In genomic region chr4:185597532-185598188, GRCh38 we compare ENCODE assay signal across 8 cellular contexts.
DNase-seq lines count a peak whose midpoint lies in the region; ATAC-seq and TF ChIP-seq lines count a peak whose summit lies in the region.

No MANE protein-coding gene starts in this region.

- no peak overlapping the region for H3K4me2 ChIP-seq in parathyroid adenoma (ENCODE audit: low read length)

- H3K36me3 ChIP-seq in CD8-positive, alpha-beta T cell (ENCODE audit: insufficient read depth, low read length): no peaks in the 10 kb centered on the region
- H3K36me3 ChIP-seq in SJSA1: no peaks in the 10 kb centered on the region
- H3K36me3 ChIP-seq in parathyroid adenoma (ENCODE audit: control insufficient read depth, insufficient read depth, low read length): no peaks in the 10 kb centered on the region

- intact Hi-C loops in CD8-positive, alpha-beta T cell (cut with DNase I, micrococcal nuclease): loop anchor here (1.0 to 10.0 kb wide), 6 partner anchors 63 to 593 kb away; partner anchors contain the start of genes CCDC110 (in 2 of the 2), UFSP2 (in 2 of the 2) and PDLIM3 (in 1 of the 2)

- peaks cover 3% of the 10 kb centered on the region for H3K4me1 Mint-ChIP-seq in CD8-positive, alpha-beta T cell (ENCODE audit: low read depth)
- peaks cover 21% of the 10 kb centered on the region for H3K4me1 Mint-ChIP-seq in type B pancreatic cell (ENCODE audit: unreplicated experiment)

- CTCF ChIA-PET in CD8-positive, alpha-beta T cell (lab: Charles Lee): interaction anchor here (0.5 to 3.5 kb wide), 25 partner anchors 8 to 592 kb away, joined by 3 to 25 read pairs (median 4); partner anchors contain the start of gene CCDC110

- no peaks in the 10 kb centered on the region for H3K9me3 ChIP-seq in CD8-positive, alpha-beta T cell (ENCODE audit: low read length)
- no peaks in the 10 kb centered on the region for H3K9me3 ChIP-seq in SJSA1 (replicated peaks)
- no peaks in the 10 kb centered on the region for H3K9me3 ChIP-seq in parathyroid adenoma (ENCODE audit: control insufficient read depth, low read length)

- no peaks in the 10 kb centered on the region for H3K79me2 ChIP-seq in parathyroid adenoma

- no peaks in the 10 kb centered on the region for H3K27me3 ChIP-seq in CD8-positive, alpha-beta T cell (ENCODE audit: insufficient read depth, low read length)
- no peaks in the 10 kb centered on the region for H3K27me3 ChIP-seq in SJSA1 (replicated peaks)
- no peaks in the 10 kb centered on the region for H3K27me3 ChIP-seq in parathyroid adenoma (ENCODE audit: control insufficient read depth, insufficient read depth, low read length)

- POLR2A ChIA-PET in CD8-positive, alpha-beta T cell (lab: Charles Lee): no interaction called here

- H3K36me3 Mint-ChIP-seq in CD8-positive, alpha-beta T cell: no peaks in the 10 kb centered on the region
- no peaks in the 10 kb centered on the region for H3K36me3 Mint-ChIP-seq in type B pancreatic cell

- no peak overlapping the region for H3K9ac ChIP-seq in parathyroid adenoma

- H3K27ac Mint-ChIP-seq in CD8-positive, alpha-beta T cell: no peak overlapping the region
- H3K27ac Mint-ChIP-seq in type B pancreatic cell: no peak overlapping the region

- no peaks in the 10 kb centered on the region for H3K4me1 ChIP-seq in CD8-positive, alpha-beta T cell (ENCODE audit: insufficient read depth, low read length)
- H3K4me1 ChIP-seq in SJSA1 (replicated peaks) (peaks cover 6% of the 10 kb centered on the region; the same call in 1 of the 2 replicates), parathyroid adenoma (no peaks in the 10 kb centered on the region)

- no peak overlapping the region for H3K4me3 ChIP-seq in CD8-positive, alpha-beta T cell (ENCODE audit: low read depth, low read length)
- no peak overlapping the region for H3K4me3 ChIP-seq in SJSA1
- no peak overlapping the region for H3K4me3 ChIP-seq in parathyroid adenoma (ENCODE audit: low read depth, low read length)

- peak; percentile 99 for TF ChIP-seq CTCF in CD8-positive, alpha-beta T cell (IDR thresholded peaks at IDR 0.05)
- peak; percentile 88 for TF ChIP-seq CTCF in parathyroid adenoma (IDR thresholded peaks at IDR 0.05)
- peak; percentile 99 for TF ChIP-seq CTCF in type B pancreatic cell (conservative IDR thresholded peaks at IDR 0.05)

- no peak overlapping the region for H2AFZ ChIP-seq in parathyroid adenoma

- no peaks in the 10 kb centered on the region for H3K9me3 Mint-ChIP-seq in CD8-positive, alpha-beta T cell
- no peaks in the 10 kb centered on the region for H3K9me3 Mint-ChIP-seq in type B pancreatic cell

- H3K27me3 Mint-ChIP-seq in CD8-positive, alpha-beta T cell (ENCODE audit: low read depth): peaks cover 24% of the 10 kb centered on the region
- H3K27me3 Mint-ChIP-seq in type B pancreatic cell: no peaks in the 10 kb centered on the region

- peak; percentile 22 to 77 (median 63) for DNase-seq in CD8-positive, alpha-beta T cell
- peak; percentile 2 for DNase-seq in KG1 (lab: John Stamatoyannopoulos, UW)
- DNase-seq in SJSA1 (ENCODE audit: low read depth in 1 of 2, low spot score in 2 of 2): peak; percentile 61 to 65
- peak; percentile 64 for DNase-seq in activated naive CD4-positive, alpha-beta T cell treated with Interleukin-2 at 50 U/mL for 16 hours
- peak; percentile 83 for DNase-seq in globus pallidus (ENCODE audit: low spot score)
- DNase-seq in type B pancreatic cell (ENCODE audit: extremely low spot score, unreplicated experiment): no peak

- ATAC-seq in CD8-positive, alpha-beta T cell: peak; percentile 71
- ATAC-seq in GM21367 (IDR thresholded peaks at IDR 0.05; ENCODE audit: unreplicated experiment): peak; percentile 79

- H3K27ac ChIP-seq in CD8-positive, alpha-beta T cell (ENCODE audit: low read depth, low read length): no peak overlapping the region
- H3K27ac ChIP-seq in SJSA1: no peak overlapping the region
- H3K27ac ChIP-seq in parathyroid adenoma: no peak overlapping the region

- H3K4me3 Mint-ChIP-seq in CD8-positive, alpha-beta T cell: no peak overlapping the region
- H3K4me3 Mint-ChIP-seq in type B pancreatic cell: no peak overlapping the region
